9 cellular contexts compared by ENCODE assay signal in the genomic region with DNA sequence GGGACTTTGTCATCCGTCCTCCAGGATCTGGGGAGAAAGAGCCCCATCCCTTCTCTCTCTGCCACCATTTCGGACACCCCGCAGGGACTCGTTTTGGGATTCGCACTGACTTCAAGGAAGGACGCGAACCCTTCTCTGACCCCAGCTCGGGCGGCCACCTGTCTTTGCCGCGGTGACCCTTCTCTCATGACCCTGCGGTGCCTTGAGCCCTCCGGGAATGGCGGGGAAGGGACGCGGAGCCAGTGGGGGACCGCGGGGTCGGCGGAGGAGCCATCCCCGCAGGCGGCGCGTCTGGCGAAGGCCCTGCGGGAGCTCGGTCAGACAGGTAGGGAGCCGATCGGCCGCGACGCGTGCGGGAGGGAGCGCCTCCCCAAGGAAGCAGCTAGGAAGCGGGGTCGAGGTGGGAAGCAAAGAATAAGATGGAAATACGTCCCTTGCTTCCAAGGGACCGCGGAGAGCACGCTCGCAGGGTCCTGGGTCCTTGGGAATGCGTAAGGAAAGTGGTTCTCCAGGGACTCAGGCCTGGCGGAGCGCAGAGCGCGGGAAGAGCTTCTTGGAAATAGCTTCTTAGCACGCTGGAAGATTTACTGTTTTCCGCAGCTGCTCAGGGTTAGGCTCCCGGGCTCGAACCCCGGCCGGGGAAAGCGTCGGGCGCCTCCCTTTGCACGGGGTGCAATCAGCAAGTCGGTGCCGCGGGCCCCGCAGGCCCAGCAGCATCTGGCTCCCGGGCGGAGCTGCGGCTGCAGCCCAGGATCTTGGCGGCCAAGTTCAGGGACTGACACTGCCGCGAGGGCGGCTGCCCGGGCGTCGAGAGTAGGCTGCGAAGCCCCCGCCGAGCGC. TPM values are rescaled to one million over a fixed set of nuclear protein-coding genes. Genes with fewer than 3 reads are reported as not detected.
DNase-seq lines count a peak whose midpoint lies in the region; ATAC-seq, FAIRE-seq and TF ChIP-seq lines count a peak whose summit lies in the region.
"Had no signal": no experiment of that assay in that cellular context is flagged by ENCODE, and none has a peak within 500 bp of the region (broad histone marks: within the 10 kb centered on the region; RNA-seq: fewer than 3 reads in every experiment).

No MANE protein-coding gene starts in this region.

- DNase-seq in NCI-H1417 (lab: John Stamatoyannopoulos, UW) (peak in 2 of 3 experiments; percentile 47 to 48), NCI-H1417 treated with DMSO at 0.1 percent for 48 hours (lab: John Stamatoyannopoulos, UW) (no peak), frontal cortex (ENCODE audit: low spot score in 2 of 2) (peak; percentile 23 to 33), osteoblast (ENCODE audit: insufficient read length, low spot score, missing footprints) (peak; percentile 85), cerebellum (ENCODE audit: low spot score) (no peak), kidney glomerular epithelial cell (lab: John Stamatoyannopoulos, UW) (no peak)
- peak; percentile 65 for DNase-seq in activated T-cell treated with anti-CD3 and anti-CD28 coated beads, Interleukin-2, amount 50 U/mL, for 24 hours

- H2AFZ ChIP-seq in osteoblast (ENCODE audit: low read length): peak overlapping the region; percentile 86

- H4K20me1 ChIP-seq in osteoblast (ENCODE audit: insufficient read depth, low read length): peaks cover 4% of the 10 kb centered on the region

- no peak for ATAC-seq in GM19351 (IDR thresholded peaks at IDR 0.05; ENCODE audit: unreplicated experiment)

- H3K4me3 ChIP-seq in osteoblast (ENCODE audit: insufficient read depth, low read length): peak overlapping the region; percentile 91

- TF ChIP-seq CTCF in osteoblast (IDR thresholded peaks at IDR 0.05; ENCODE audit: extremely low read depth, low read depth, low read length): no peak

- H3K27ac ChIP-seq in osteoblast (ENCODE audit: low read depth, low read length): peak overlapping the region; percentile 13

- H3K27ac Mint-ChIP-seq in activated T-cell treated with anti-CD3 and anti-CD28 coated beads, Interleukin-2, amount 50 U/mL, for 24 hours: peak overlapping the region; percentile 81

- H3K4me2 ChIP-seq in osteoblast (ENCODE audit: insufficient read depth, low read length): peak overlapping the region; percentile 96

- peaks cover 11% of the 10 kb centered on the region for H3K4me1 ChIP-seq in osteoblast (ENCODE audit: insufficient read depth, low read length)

- no peaks in the 10 kb centered on the region for H3K9me3 ChIP-seq in osteoblast (ENCODE audit: low read depth, low read length)

- H3K36me3 Mint-ChIP-seq in activated T-cell treated with anti-CD3 and anti-CD28 coated beads, Interleukin-2, amount 50 U/mL, for 24 hours (ENCODE audit: low read depth): peaks cover 18% of the 10 kb centered on the region

- H3K79me2 ChIP-seq in osteoblast (ENCODE audit: insufficient read depth, low read length): peaks cover 21% of the 10 kb centered on the region

- H3K27me3 Mint-ChIP-seq in activated T-cell treated with anti-CD3 and anti-CD28 coated beads, Interleukin-2, amount 50 U/mL, for 24 hours: peaks cover 28% of the 10 kb centered on the region

- peaks cover 32% of the 10 kb centered on the region for H3K4me1 Mint-ChIP-seq in activated T-cell treated with anti-CD3 and anti-CD28 coated beads, Interleukin-2, amount 50 U/mL, for 24 hours (ENCODE audit: low read depth)

- H3K4me3 Mint-ChIP-seq in activated T-cell treated with anti-CD3 and anti-CD28 coated beads, Interleukin-2, amount 50 U/mL, for 24 hours: peak overlapping the region; percentile 81

- H3K36me3 ChIP-seq in osteoblast (ENCODE audit: insufficient read depth, low read length): peaks cover 4% of the 10 kb centered on the region

- no peaks in the 10 kb centered on the region for H3K27me3 ChIP-seq in osteoblast (ENCODE audit: insufficient read depth, low read length)

- FAIRE-seq in frontal cortex (lab: Jason Lieb, UNC): no peak
- FAIRE-seq: TTC549 had no signal

- H3K9me3 Mint-ChIP-seq in activated T-cell treated with anti-CD3 and anti-CD28 coated beads, Interleukin-2, amount 50 U/mL, for 24 hours: no peaks in the 10 kb centered on the region

RNA-seq across cellular contexts. Expression of gene SOCS2, which starts 0.5 kb away (rescaled TPM):
- 65.2 TPM for total RNA-seq in frontal cortex
- 32.6 and 40.7 TPM in 2 replicates for total RNA-seq in osteoblast
- 45.9 TPM for total RNA-seq in cerebellum

Comparison
In these comparisons a context has a peak if more than half of its experiments do, and no peak if none do; other contexts are left out.
1. DNase-seq: peak in NCI-H1417 (2 of 3), activated T-cell treated with anti-CD3 and anti-CD28 coated beads, Interleukin-2, amount 50 U/mL, for 24 hours (single experiment), frontal cortex (2 of 2) and osteoblast (single experiment); none in NCI-H1417 treated with DMSO at 0.1 percent for 48 hours (single experiment), cerebellum (single experiment) and kidney glomerular epithelial cell (single experiment).